In the genomic region with DNA sequence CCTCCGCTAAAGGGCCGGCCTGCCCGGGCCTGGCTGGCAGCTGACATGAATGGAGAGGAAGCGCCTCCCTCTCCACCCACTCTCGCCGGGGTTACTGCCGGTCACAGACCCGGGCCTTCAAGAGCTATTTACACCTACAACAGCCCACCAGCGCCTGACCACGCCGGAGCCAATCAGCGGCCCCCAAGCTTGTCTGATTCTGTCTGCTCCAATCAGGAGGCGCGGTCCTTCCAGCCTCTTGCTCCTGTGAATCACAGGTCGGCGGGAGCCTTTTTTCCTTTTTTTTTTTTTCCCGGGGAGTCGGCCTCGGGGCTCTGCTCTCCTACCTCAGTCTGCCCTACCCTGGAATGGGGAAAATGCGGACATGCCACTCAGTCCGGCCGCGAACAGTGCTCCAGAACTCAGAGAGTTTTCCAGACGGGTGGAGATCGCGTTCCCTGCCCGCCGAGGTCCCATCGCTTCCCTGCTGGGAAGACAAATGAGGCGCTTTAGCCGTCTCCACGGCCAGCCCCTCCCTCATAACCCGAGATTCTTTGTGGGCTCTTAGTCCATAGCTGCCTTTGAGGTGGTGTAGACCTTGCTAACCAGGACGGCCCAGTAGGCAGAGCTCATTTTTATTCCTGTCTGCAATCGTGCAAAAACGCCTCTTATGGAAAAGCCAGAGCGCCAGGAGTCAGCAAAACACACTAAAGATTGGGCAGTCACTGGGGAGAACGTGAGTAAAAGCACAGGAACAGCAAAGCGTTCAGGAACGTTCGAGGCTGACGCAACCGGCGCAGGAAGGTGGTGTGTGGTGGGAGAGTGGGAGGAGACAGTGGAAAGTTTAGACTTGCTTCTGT, we compare ENCODE assay signal across 1 cellular context.
TF ChIP-seq lines count a peak whose summit lies in the region.

No MANE protein-coding gene starts in this region.

TF ChIP-seq in GM12878, 131 proteins besides CTCF, POLR2A, EP300 and RAD21 (continued from another document):
- TF ChIP-seq, protein P1, sequence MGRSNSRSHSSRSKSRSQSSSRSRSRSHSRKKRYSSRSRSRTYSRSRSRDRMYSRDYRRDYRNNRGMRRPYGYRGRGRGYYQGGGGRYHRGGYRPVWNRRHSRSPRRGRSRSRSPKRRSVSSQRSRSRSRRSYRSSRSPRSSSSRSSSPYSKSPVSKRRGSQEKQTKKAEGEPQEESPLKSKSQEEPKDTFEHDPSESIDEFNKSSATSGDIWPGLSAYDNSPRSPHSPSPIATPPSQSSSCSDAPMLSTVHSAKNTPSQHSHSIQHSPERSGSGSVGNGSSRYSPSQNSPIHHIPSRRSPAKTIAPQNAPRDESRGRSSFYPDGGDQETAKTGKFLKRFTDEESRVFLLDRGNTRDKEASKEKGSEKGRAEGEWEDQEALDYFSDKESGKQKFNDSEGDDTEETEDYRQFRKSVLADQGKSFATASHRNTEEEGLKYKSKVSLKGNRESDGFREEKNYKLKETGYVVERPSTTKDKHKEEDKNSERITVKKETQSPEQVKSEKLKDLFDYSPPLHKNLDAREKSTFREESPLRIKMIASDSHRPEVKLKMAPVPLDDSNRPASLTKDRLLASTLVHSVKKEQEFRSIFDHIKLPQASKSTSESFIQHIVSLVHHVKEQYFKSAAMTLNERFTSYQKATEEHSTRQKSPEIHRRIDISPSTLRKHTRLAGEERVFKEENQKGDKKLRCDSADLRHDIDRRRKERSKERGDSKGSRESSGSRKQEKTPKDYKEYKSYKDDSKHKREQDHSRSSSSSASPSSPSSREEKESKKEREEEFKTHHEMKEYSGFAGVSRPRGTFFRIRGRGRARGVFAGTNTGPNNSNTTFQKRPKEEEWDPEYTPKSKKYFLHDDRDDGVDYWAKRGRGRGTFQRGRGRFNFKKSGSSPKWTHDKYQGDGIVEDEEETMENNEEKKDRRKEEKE (IDR thresholded peaks at IDR 0.05): no peak
- TF ChIP-seq CREB1 (IDR thresholded peaks at IDR 0.05; ENCODE audit: low read depth) (peak; percentile 47; the same call in 1 of the 2 replicates), TCF12 (IDR thresholded peaks at IDR 0.05; ENCODE audit: low read depth, low read length) (0 out of 2 replicates have a peak, but pooled peaks have one; percentile 16), TAF1 (IDR thresholded peaks at IDR 0.05; ENCODE audit: borderline replicate concordance, low read depth, low read length) (no peak), ZNF384 (IDR thresholded peaks at IDR 0.05; ENCODE audit: borderline replicate concordance, low read depth, low read length) (peak; percentile 78), YY1 (IDR thresholded peaks at IDR 0.05; ENCODE audit: low read depth, low read length) (0 out of 2 replicates have a peak, but pooled peaks have one; percentile 27), HCFC1 (IDR thresholded peaks at IDR 0.05; ENCODE audit: low read length) (no peak), NR2F1 (conservative IDR thresholded peaks at IDR 0.05) (peak; percentile 25; the same call in 1 of the 2 replicates), IKZF2 (IDR thresholded peaks at IDR 0.05) (peak; percentile 78 to 79), STAT3 (IDR thresholded peaks at IDR 0.05; ENCODE audit: low read depth, low read length) (no peak), ZBED1 (IDR thresholded peaks at IDR 0.05; ENCODE audit: borderline replicate concordance) (no peak), SIX5 (IDR thresholded peaks at IDR 0.05; ENCODE audit: low read depth, low read length, severe bottlenecking) (no peak), JUNB (IDR thresholded peaks at IDR 0.05) (no peak), SUZ12 (IDR thresholded peaks at IDR 0.05; ENCODE audit: unreplicated experiment) (no peak), CEBPB (IDR thresholded peaks at IDR 0.05; ENCODE audit: borderline replicate concordance in 1 of 2, low read depth in 2 of 2, low read length in 2 of 2) (no peak), EGR1 (IDR thresholded peaks at IDR 0.05; ENCODE audit: borderline replicate concordance in 1 of 2, low read depth in 2 of 2, low read length in 2 of 2) (peak in 1 of 2 experiments; percentile 92; a peak in 2 of 3 replicates), JUND (IDR thresholded peaks at IDR 0.05; ENCODE audit: low read depth, low read length) (no peak), RB1 (IDR thresholded peaks at IDR 0.05; ENCODE audit: borderline replicate concordance) (no peak)
- TF ChIP-seq, protein P2, sequence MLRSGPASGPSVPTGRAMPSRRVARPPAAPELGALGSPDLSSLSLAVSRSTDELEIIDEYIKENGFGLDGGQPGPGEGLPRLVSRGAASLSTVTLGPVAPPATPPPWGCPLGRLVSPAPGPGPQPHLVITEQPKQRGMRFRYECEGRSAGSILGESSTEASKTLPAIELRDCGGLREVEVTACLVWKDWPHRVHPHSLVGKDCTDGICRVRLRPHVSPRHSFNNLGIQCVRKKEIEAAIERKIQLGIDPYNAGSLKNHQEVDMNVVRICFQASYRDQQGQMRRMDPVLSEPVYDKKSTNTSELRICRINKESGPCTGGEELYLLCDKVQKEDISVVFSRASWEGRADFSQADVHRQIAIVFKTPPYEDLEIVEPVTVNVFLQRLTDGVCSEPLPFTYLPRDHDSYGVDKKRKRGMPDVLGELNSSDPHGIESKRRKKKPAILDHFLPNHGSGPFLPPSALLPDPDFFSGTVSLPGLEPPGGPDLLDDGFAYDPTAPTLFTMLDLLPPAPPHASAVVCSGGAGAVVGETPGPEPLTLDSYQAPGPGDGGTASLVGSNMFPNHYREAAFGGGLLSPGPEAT (IDR thresholded peaks at IDR 0.05; ENCODE audit: low read depth): peak; percentile 88
- TF ChIP-seq, protein P3, sequence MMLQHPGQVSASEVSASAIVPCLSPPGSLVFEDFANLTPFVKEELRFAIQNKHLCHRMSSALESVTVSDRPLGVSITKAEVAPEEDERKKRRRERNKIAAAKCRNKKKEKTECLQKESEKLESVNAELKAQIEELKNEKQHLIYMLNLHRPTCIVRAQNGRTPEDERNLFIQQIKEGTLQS (IDR thresholded peaks at IDR 0.05; ENCODE audit: borderline replicate concordance, extremely low read depth, low read depth, low read length): peak; percentile 35; the same call in 1 of the 2 replicates
- TF ChIP-seq, protein P4, sequence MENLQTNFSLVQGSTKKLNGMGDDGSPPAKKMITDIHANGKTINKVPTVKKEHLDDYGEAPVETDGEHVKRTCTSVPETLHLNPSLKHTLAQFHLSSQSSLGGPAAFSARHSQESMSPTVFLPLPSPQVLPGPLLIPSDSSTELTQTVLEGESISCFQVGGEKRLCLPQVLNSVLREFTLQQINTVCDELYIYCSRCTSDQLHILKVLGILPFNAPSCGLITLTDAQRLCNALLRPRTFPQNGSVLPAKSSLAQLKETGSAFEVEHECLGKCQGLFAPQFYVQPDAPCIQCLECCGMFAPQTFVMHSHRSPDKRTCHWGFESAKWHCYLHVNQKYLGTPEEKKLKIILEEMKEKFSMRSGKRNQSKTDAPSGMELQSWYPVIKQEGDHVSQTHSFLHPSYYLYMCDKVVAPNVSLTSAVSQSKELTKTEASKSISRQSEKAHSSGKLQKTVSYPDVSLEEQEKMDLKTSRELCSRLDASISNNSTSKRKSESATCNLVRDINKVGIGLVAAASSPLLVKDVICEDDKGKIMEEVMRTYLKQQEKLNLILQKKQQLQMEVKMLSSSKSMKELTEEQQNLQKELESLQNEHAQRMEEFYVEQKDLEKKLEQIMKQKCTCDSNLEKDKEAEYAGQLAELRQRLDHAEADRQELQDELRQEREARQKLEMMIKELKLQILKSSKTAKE (IDR thresholded peaks at IDR 0.05; ENCODE audit: low read depth, poor library complexity, severe bottlenecking): peak; percentile 43
- TF ChIP-seq, protein P5, sequence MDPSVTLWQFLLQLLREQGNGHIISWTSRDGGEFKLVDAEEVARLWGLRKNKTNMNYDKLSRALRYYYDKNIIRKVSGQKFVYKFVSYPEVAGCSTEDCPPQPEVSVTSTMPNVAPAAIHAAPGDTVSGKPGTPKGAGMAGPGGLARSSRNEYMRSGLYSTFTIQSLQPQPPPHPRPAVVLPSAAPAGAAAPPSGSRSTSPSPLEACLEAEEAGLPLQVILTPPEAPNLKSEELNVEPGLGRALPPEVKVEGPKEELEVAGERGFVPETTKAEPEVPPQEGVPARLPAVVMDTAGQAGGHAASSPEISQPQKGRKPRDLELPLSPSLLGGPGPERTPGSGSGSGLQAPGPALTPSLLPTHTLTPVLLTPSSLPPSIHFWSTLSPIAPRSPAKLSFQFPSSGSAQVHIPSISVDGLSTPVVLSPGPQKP (IDR thresholded peaks at IDR 0.05; ENCODE audit: low read depth, low read length): no peak
- TF ChIP-seq, protein P6, sequence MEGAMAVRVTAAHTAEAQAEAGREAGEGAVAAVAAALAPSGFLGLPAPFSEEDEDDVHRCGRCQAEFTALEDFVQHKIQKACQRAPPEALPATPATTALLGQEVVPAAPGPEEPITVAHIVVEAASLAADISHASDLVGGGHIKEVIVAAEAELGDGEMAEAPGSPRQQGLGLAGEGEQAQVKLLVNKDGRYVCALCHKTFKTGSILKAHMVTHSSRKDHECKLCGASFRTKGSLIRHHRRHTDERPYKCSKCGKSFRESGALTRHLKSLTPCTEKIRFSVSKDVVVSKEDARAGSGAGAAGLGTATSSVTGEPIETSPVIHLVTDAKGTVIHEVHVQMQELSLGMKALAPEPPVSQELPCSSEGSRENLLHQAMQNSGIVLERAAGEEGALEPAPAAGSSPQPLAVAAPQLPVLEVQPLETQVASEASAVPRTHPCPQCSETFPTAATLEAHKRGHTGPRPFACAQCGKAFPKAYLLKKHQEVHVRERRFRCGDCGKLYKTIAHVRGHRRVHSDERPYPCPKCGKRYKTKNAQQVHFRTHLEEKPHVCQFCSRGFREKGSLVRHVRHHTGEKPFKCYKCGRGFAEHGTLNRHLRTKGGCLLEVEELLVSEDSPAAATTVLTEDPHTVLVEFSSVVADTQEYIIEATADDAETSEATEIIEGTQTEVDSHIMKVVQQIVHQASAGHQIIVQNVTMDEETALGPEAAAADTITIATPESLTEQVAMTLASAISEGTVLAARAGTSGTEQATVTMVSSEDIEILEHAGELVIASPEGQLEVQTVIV (IDR thresholded peaks at IDR 0.05; ENCODE audit: borderline replicate concordance, partially characterized antibody): peak; percentile 74
